In genomic region chr4:37216209-37216608, GRCh38 we compare ENCODE assay signal across 8 cellular contexts. TPM values are rescaled to one million over a fixed set of nuclear protein-coding genes. Genes with fewer than 3 reads are reported as not detected.
"Had no signal": no experiment of that assay in that cellular context is flagged by ENCODE, and none has a peak within 500 bp of the region (broad histone marks: within the 10 kb centered on the region; RNA-seq: fewer than 3 reads in every experiment).

No MANE protein-coding gene starts in this region.

- H3K27ac Mint-ChIP-seq: IgD-negative memory B cell had no signal

- H3K4me3 ChIP-seq: K562 had no signal

- H3K36me3 Mint-ChIP-seq: IgD-negative memory B cell had no signal

- DNase-seq: IMR-90, KBM-7 had no signal

- FAIRE-seq: HepG2, HTR-8/SVneo, K562 had no signal

- ATAC-seq: HepG2, K562 had no signal

- H3K4me3 Mint-ChIP-seq: IgD-negative memory B cell had no signal

- H3K27me3 Mint-ChIP-seq: IgD-negative memory B cell had no signal

- H3K27ac ChIP-seq: HL-60 had no signal

RNA-seq across cellular contexts. Expression of gene NWD2, which starts 28.3 kb away (rescaled TPM):
- total RNA-seq: HepG2, HT1080, IMR-90, K562 had no signal
- polyA plus RNA-seq: HepG2, IgD-negative memory B cell, IMR-90, K562 had no signal
